In genomic region chr4:155079866-155080265, GRCh38 we compare ENCODE assay signal across 24 cellular contexts.
DNase-seq lines count a peak whose midpoint lies in the region; ATAC-seq and TF ChIP-seq lines count a peak whose summit lies in the region.
"Had no signal": no experiment of that assay in that cellular context is flagged by ENCODE, and none has a peak within 500 bp of the region (broad histone marks: within the 10 kb centered on the region; RNA-seq: fewer than 3 reads in every experiment).

No MANE protein-coding gene starts in this region.

- H3K9me3 ChIP-seq in PC-3 (ENCODE audit: low read length) (no peaks in the 10 kb centered on the region), sigmoid colon (no peaks in the 10 kb centered on the region)
- H3K9me3 ChIP-seq: BLaER1 treated with 17β-estradiol and CSF1 and Interleukin-3, amounts not matched to agents 10 nM and 100 nM; esophagus squamous epithelium; heart left ventricle; left ventricle myocardium inferior had no signal

- no peak for TF ChIP-seq EP300 in sigmoid colon (IDR thresholded peaks at IDR 0.05)

- no peaks in the 10 kb centered on the region for H3K27me3 ChIP-seq in PC-3 (ENCODE audit: low read length)
- no peaks in the 10 kb centered on the region for H3K27me3 ChIP-seq in sigmoid colon
- H3K27me3 ChIP-seq: BLaER1 treated with 17β-estradiol and CSF1 and Interleukin-3, amounts not matched to agents 10 nM and 100 nM; esophagus squamous epithelium; heart left ventricle had no signal

- ATAC-seq in PC-3 = peak; percentile 78
- no peak for ATAC-seq in stimulated activated memory B cell treated with anti-CD40 and anti-IgM and Interleukin-4, amounts not matched to agents 10 μg/mL and 1 μg/mL and 100 μg/mL, for 72 hours
- ATAC-seq: activated T-cell treated with anti-CD3 and anti-CD28 coated beads, Interleukin-2, amount 50 U/mL, for 4 hours; effector memory CD8-positive, alpha-beta T cell; heart left ventricle had no signal

- CTCF ChIA-PET in PC-3 (lab: Charles Lee) = no interaction called here

- H3K4me3 ChIP-seq in PC-3 (ENCODE audit: low read length) (no peak overlapping the region), sigmoid colon (no peak overlapping the region)
- H3K4me3 ChIP-seq: BLaER1 treated with 17β-estradiol and CSF1 and Interleukin-3, amounts not matched to agents 10 nM and 100 nM; esophagus squamous epithelium; GM23248; heart left ventricle; left ventricle myocardium inferior had no signal

- no peak for TF ChIP-seq POLR2A in sigmoid colon (IDR thresholded peaks at IDR 0.05)

- H3K4me1 Mint-ChIP-seq in stimulated activated memory B cell treated with anti-CD40 and anti-IgM and Interleukin-4, amounts not matched to agents 10 μg/mL and 1 μg/mL and 100 μg/mL, for 72 hours = no peaks in the 10 kb centered on the region

- H3K4me1 ChIP-seq in PC-3 (ENCODE audit: insufficient read depth, low read length) (peaks cover 13% of the 10 kb centered on the region), sigmoid colon (no peaks in the 10 kb centered on the region)
- H3K4me1 ChIP-seq: BLaER1 treated with 17β-estradiol and CSF1 and Interleukin-3, amounts not matched to agents 10 nM and 100 nM; esophagus squamous epithelium; heart left ventricle; left ventricle myocardium inferior had no signal

- H3K36me3 ChIP-seq in PC-3 (ENCODE audit: low read depth, low read length) = no peaks in the 10 kb centered on the region
- H3K36me3 ChIP-seq in sigmoid colon = no peaks in the 10 kb centered on the region
- H3K36me3 ChIP-seq: BLaER1 treated with 17β-estradiol and CSF1 and Interleukin-3, amounts not matched to agents 10 nM and 100 nM; esophagus squamous epithelium; heart left ventricle; left ventricle myocardium inferior had no signal

- no peaks in the 10 kb centered on the region for H3F3A ChIP-seq in PC-3 (ENCODE audit: low read length, unreplicated experiment)

- H3K9me3 Mint-ChIP-seq in stimulated activated memory B cell treated with anti-CD40 and anti-IgM and Interleukin-4, amounts not matched to agents 10 μg/mL and 1 μg/mL and 100 μg/mL, for 72 hours = no peaks in the 10 kb centered on the region
- H3K9me3 Mint-ChIP-seq: activated T-cell treated with anti-CD3 and anti-CD28 coated beads, Interleukin-2, amount 50 U/mL, for 4 hours; effector memory CD8-positive, alpha-beta T cell; nephron progenitor cell had no signal

- H3K4me3 Mint-ChIP-seq in stimulated activated memory B cell treated with anti-CD40 and anti-IgM and Interleukin-4, amounts not matched to agents 10 μg/mL and 1 μg/mL and 100 μg/mL, for 72 hours = no peak overlapping the region
- H3K4me3 Mint-ChIP-seq: activated T-cell treated with anti-CD3 and anti-CD28 coated beads, Interleukin-2, amount 50 U/mL, for 4 hours; effector memory CD8-positive, alpha-beta T cell; nephron progenitor cell had no signal

- no peaks in the 10 kb centered on the region for H3K79me2 ChIP-seq in PC-3 (ENCODE audit: low read length)

- DNase-seq in Ammon's horn (ENCODE audit: low spot score) (peak; percentile 7), PC-3 (peak; percentile 78), dermis blood vessel endothelial cell (peak; percentile 50), kidney tubule cell (ENCODE audit: low spot score) (peak; percentile 61), sigmoid colon (no peak), HuH-7.5 (ENCODE audit: low spot score) (no peak), GOT3 (lab: John Stamatoyannopoulos, UW) (no peak)
- DNase-seq: activated CD4-positive, alpha-beta T cell treated with anti-CD3 and anti-CD28 coated beads for 1 hour; activated naive CD4-positive, alpha-beta T cell treated with Interleukin-2 at 50 U/mL for 16 hours; activated T-cell treated with anti-CD3 and anti-CD28 coated beads, Interleukin-2, amount 50 U/mL, for 4 hours; Calu3; effector memory CD8-positive, alpha-beta T cell; esophagus squamous epithelium; GM23248; heart left ventricle; left ventricle myocardium inferior; MV-4-11; NCI-H187; NCI-H748 treated with DMSO at 0.1 percent for 48 hours; nephron progenitor cell; posterior cingulate gyrus; Right ventricle myocardium superior had no signal

- POLR2A ChIA-PET in PC-3 (lab: Charles Lee; ENCODE audit: unreplicated experiment) = no interaction called here

- no peaks in the 10 kb centered on the region for H3K36me3 Mint-ChIP-seq in stimulated activated memory B cell treated with anti-CD40 and anti-IgM and Interleukin-4, amounts not matched to agents 10 μg/mL and 1 μg/mL and 100 μg/mL, for 72 hours

- peak overlapping the region; percentile 11; the same call in 1 of the 2 replicates for H3K4me2 ChIP-seq in PC-3 (ENCODE audit: low read length)
- H3K4me2 ChIP-seq: BLaER1 treated with 17β-estradiol and CSF1 and Interleukin-3, amounts not matched to agents 10 nM and 100 nM had no signal

- H3K9ac ChIP-seq in PC-3 (ENCODE audit: low read length) = no peak overlapping the region
- H3K9ac ChIP-seq: BLaER1 treated with 17β-estradiol and CSF1 and Interleukin-3, amounts not matched to agents 10 nM and 100 nM; GM23248 had no signal

- no peak overlapping the region for H3K27ac Mint-ChIP-seq in stimulated activated memory B cell treated with anti-CD40 and anti-IgM and Interleukin-4, amounts not matched to agents 10 μg/mL and 1 μg/mL and 100 μg/mL, for 72 hours
- H3K27ac Mint-ChIP-seq: effector memory CD8-positive, alpha-beta T cell; nephron progenitor cell had no signal

- H3K27ac ChIP-seq in PC-3 (ENCODE audit: low read length) = peak overlapping the region; percentile 30; the same call in 1 of the 2 replicates
- H3K27ac ChIP-seq in sigmoid colon = no peak overlapping the region
- H3K27ac ChIP-seq: BLaER1 treated with 17β-estradiol and CSF1 and Interleukin-3, amounts not matched to agents 10 nM and 100 nM; esophagus squamous epithelium; GM23248; heart left ventricle; left ventricle myocardium inferior had no signal

- TF ChIP-seq CTCF in PC-3 (conservative IDR thresholded peaks at IDR 0.05; ENCODE audit: low read depth, low read length) (no peak), sigmoid colon (IDR thresholded peaks at IDR 0.05) (no peak)

- H3K9me2 ChIP-seq in PC-3 (replicated peaks; ENCODE audit: low read length) = no peaks in the 10 kb centered on the region

- intact Hi-C loops in PC-3 (cut with micrococcal nuclease) = loop anchor here (5.0 kb wide), 1 partner anchor 53 kb away; no protein-coding TSS in a partner anchor
- intact Hi-C loops in sigmoid colon (cut with DNase I) = no loop called here

- BruUV-seq in PC-3 (replicated peaks; lab: Mats Ljungman, UMichigan) = no TSS peak

- H2AFZ ChIP-seq in PC-3 (ENCODE audit: low read length) = 0 out of 2 replicates have a peak overlapping the region, but pooled peaks have one; percentile 42
- H2AFZ ChIP-seq: GM23248 had no signal

- no peaks in the 10 kb centered on the region for H4K20me1 ChIP-seq in PC-3 (ENCODE audit: low read length)
- H4K20me1 ChIP-seq: BLaER1 treated with 17β-estradiol and CSF1 and Interleukin-3, amounts not matched to agents 10 nM and 100 nM had no signal

- no peaks in the 10 kb centered on the region for H3K27me3 Mint-ChIP-seq in stimulated activated memory B cell treated with anti-CD40 and anti-IgM and Interleukin-4, amounts not matched to agents 10 μg/mL and 1 μg/mL and 100 μg/mL, for 72 hours
- H3K27me3 Mint-ChIP-seq: effector memory CD8-positive, alpha-beta T cell had no signal

Comparison
In these comparisons a context has a peak if more than half of its experiments do, and no peak if none do; other contexts are left out.
1. DNase-seq: peak in Ammon's horn (single experiment), PC-3 (single experiment), dermis blood vessel endothelial cell (single experiment) and kidney tubule cell (single experiment); none in sigmoid colon (single experiment), HuH-7.5 (single experiment) and GOT3 (single experiment).